20 cellular contexts compared by ENCODE assay signal in genomic region chr16:15495898-15496297, GRCh38.
"Had no signal": no experiment of that assay in that cellular context is flagged by ENCODE, and none has a peak within 500 bp of the region (broad histone marks: within the 10 kb centered on the region; RNA-seq: fewer than 3 reads in every experiment).

No MANE protein-coding gene starts in this region.

- H3K27me3 Mint-ChIP-seq: activated naive CD4-positive, alpha-beta T cell treated with anti-CD3 and anti-CD28 coated beads, Interleukin-2, amount 50 U/mL, for 24 hours had no signal

- H3K9me3 Mint-ChIP-seq: activated naive CD4-positive, alpha-beta T cell treated with anti-CD3 and anti-CD28 coated beads, Interleukin-2, amount 50 U/mL, for 24 hours; natural killer cell; T-cell had no signal

- H3K4me1 Mint-ChIP-seq: immature natural killer cell had no signal

- DNase-seq: activated CD4-positive, alpha-beta T cell treated with anti-CD3 and anti-CD28 coated beads for 1 hour; activated CD4-positive, alpha-beta T cell treated with anti-CD3 and anti-CD28 coated beads, Interleukin-2, amount 50 U/mL, for 4 hours; activated CD8-positive, alpha-beta memory T cell treated with anti-CD3 and anti-CD28 coated beads for 24 hours; activated CD8-positive, alpha-beta memory T cell treated with anti-CD3 and anti-CD28 coated beads, Interleukin-2, amount 50 U/mL, for 4 hours; activated gamma-delta T cell treated with Interleukin-2 at 50 U/mL for 16 hours; adrenal gland; central memory CD4-positive, alpha-beta T cell; effector memory CD4-positive, alpha-beta T cell; foreskin melanocyte; kidney glomerular epithelial cell; left lung; natural killer cell; retina; stimulated activated CD4-positive, alpha-beta T cell treated with anti-CD3 and anti-CD28 coated beads, Interleukin-4, amount 100 ng/mL, for 1 hour; stimulated activated naive CD4-positive, alpha-beta T cell treated with Interleukin-2 at 50 U/mL for 16 hours; T-cell; tibial artery had no signal

- ATAC-seq: left lung, natural killer cell, T-cell had no signal

- H3K27ac Mint-ChIP-seq: activated naive CD4-positive, alpha-beta T cell treated with anti-CD3 and anti-CD28 coated beads, Interleukin-2, amount 50 U/mL, for 24 hours; natural killer cell; progenitor cell of endocrine pancreas; T-cell had no signal

- H3K36me3 Mint-ChIP-seq: natural killer cell, T-cell had no signal

- H3K4me3 Mint-ChIP-seq: activated naive CD4-positive, alpha-beta T cell treated with anti-CD3 and anti-CD28 coated beads, Interleukin-2, amount 50 U/mL, for 24 hours; immature natural killer cell; natural killer cell; T-cell had no signal
